ENCODE assay signal across 35 cellular contexts in the genomic region with DNA sequence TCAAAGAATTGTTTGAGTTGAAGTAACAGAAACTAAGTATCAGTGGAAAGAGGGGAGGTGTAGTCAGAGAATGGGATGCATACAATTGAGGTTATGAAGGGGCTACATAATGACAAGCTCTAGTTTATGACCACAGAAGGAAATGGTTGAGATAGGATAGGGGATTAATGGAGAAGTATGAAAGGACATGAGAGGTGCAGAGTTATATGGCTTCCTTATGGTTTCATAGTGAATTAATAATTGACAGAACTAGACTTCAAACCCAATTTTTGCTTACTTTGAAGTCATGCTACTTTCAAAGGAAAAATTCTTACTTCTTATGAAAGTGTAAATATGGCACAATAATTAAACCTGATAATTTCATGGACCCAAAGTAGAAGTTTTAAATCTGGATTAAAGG.
"Had no signal": no experiment of that assay in that cellular context is flagged by ENCODE, and none has a peak within 500 bp of the region (broad histone marks: within the 10 kb centered on the region; RNA-seq: fewer than 3 reads in every experiment).

No MANE protein-coding gene starts in this region.

- H3K36me3 ChIP-seq: MG63 had no signal

- DNase-seq: Karpas-422, Kasumi-1, MG63, MM.1S, MV-4-11, NCI-H1048, NCI-H1092, NCI-H1092 treated with DMSO at 0.1 percent for 48 hours, NCI-H1105, NCI-H1105 treated with DMSO at 0.1 percent for 48 hours, NCI-H1417, NCI-H1417 treated with DMSO at 0.1 percent for 48 hours, NCI-H1436, NCI-H1436 treated with DMSO at 0.1 percent for 48 hours, NCI-H146, NCI-H1694, NCI-H1694 treated with DMSO at 0.1 percent for 48 hours, NCI-H187, NCI-H187 treated with DMSO at 0.1 percent for 48 hours, NCI-H1930, NCI-H2029, NCI-H2029 treated with DMSO at 0.1 percent for 48 hours, NCI-H2081, NCI-H2081 treated with DMSO at 0.1 percent for 48 hours, NCI-H2107, NCI-H2171, NCI-H2171 treated with DMSO at 0.1 percent for 48 hours, NCI-H2227 treated with DMSO at 0.1 percent for 48 hours, NCI-H226, NCI-H345, NCI-H446, NCI-H446 treated with DMSO at 0.1 percent for 48 hours, NCI-H510A, NCI-H510A treated with DMSO at 0.1 percent for 48 hours, NCI-H524 had no signal

- H3K27me3 ChIP-seq: MG63 had no signal

- H3K4me3 ChIP-seq: MG63 had no signal
